In genomic region chr3:88032245-88032644, GRCh38 we compare ENCODE assay signal across 8 cellular contexts. TPM values are rescaled to one million over a fixed set of nuclear protein-coding genes. Genes with fewer than 3 reads are reported as not detected.
DNase-seq lines count a peak whose midpoint lies in the region; ATAC-seq and TF ChIP-seq lines count a peak whose summit lies in the region.

No MANE protein-coding gene starts in this region.

- H3K9ac ChIP-seq in SK-N-SH: peak overlapping the region; percentile 35

- H2AFZ ChIP-seq in SK-N-SH (ENCODE audit: low read depth): peak overlapping the region; percentile 99

- H3K79me2 ChIP-seq in SK-N-SH (ENCODE audit: insufficient read depth): no peaks in the 10 kb centered on the region

- H3K4me3 ChIP-seq in SK-N-SH (ENCODE audit: low read depth in 2 of 2, low read length in 1 of 2) (peak overlapping the region; percentile 34 to 56), right cardiac atrium (ENCODE audit: low read length) (peak overlapping the region; percentile 66), upper lobe of right lung (peak overlapping the region; percentile 45)

- H3F3A ChIP-seq in SK-N-SH (replicated peaks; ENCODE audit: insufficient read depth): no peaks in the 10 kb centered on the region

- peak overlapping the region; percentile 86 for H3K4me3 Mint-ChIP-seq in activated naive CD4-positive, alpha-beta T cell treated with anti-CD3 and anti-CD28 coated beads, Interleukin-2, amount 50 U/mL, for 24 hours

- no peaks in the 10 kb centered on the region for H4K20me1 ChIP-seq in SK-N-SH (ENCODE audit: insufficient read depth)

- H3K27me3 ChIP-seq in SK-N-SH (ENCODE audit: insufficient read depth) (no peaks in the 10 kb centered on the region), right cardiac atrium (ENCODE audit: control insufficient read depth, insufficient read depth) (no peaks in the 10 kb centered on the region), upper lobe of right lung (no peaks in the 10 kb centered on the region)

- peak overlapping the region; percentile 16 to 38; a peak in 2 of 4 replicates for H3K27ac ChIP-seq in SK-N-SH (ENCODE audit: low read depth in 2 of 2, low read length in 1 of 2)
- peak overlapping the region; percentile 24 for H3K27ac ChIP-seq in right cardiac atrium (ENCODE audit: low read length)
- peak overlapping the region; percentile 64 for H3K27ac ChIP-seq in upper lobe of right lung

- TF ChIP-seq RAD21 in SK-N-SH (IDR thresholded peaks at IDR 0.05; ENCODE audit: low read length): no peak

- TF ChIP-seq CTCF in SK-N-SH (IDR thresholded peaks at IDR 0.05) (no peak), upper lobe of right lung (IDR thresholded peaks at IDR 0.05) (no peak)

- no peaks in the 10 kb centered on the region for H3K9me2 ChIP-seq in SK-N-SH

- H3K27ac Mint-ChIP-seq in activated naive CD4-positive, alpha-beta T cell treated with anti-CD3 and anti-CD28 coated beads, Interleukin-2, amount 50 U/mL, for 24 hours: peak overlapping the region; percentile 87

- no peaks in the 10 kb centered on the region for H3K27me3 Mint-ChIP-seq in activated naive CD4-positive, alpha-beta T cell treated with anti-CD3 and anti-CD28 coated beads, Interleukin-2, amount 50 U/mL, for 24 hours

- TF ChIP-seq EP300 in SK-N-SH (IDR thresholded peaks at IDR 0.05; ENCODE audit: borderline replicate concordance in 1 of 2, low read depth in 1 of 2, low read length in 1 of 2): no peak

- H3K36me3 ChIP-seq in SK-N-SH (replicated peaks in 1 of 2; ENCODE audit: control insufficient read depth in 1 of 2, insufficient read depth in 2 of 2, low read length in 1 of 2) (no peaks in the 10 kb centered on the region), upper lobe of right lung (no peaks in the 10 kb centered on the region)

- H3K4me1 Mint-ChIP-seq in activated naive CD4-positive, alpha-beta T cell treated with anti-CD3 and anti-CD28 coated beads, Interleukin-2, amount 50 U/mL, for 24 hours: peaks cover 51% of the 10 kb centered on the region

- POLR2A ChIA-PET in SK-N-SH (lab: Yijun Ruan, JAX): no interaction called here

- peak overlapping the region; percentile 73 for H3K4me2 ChIP-seq in SK-N-SH

- intact Hi-C loops in right cardiac atrium (cut with DNase I) (no loop called here), upper lobe of right lung (cut with DNase I) (no loop called here)

- peaks cover 1% of the 10 kb centered on the region for H3K36me3 Mint-ChIP-seq in activated naive CD4-positive, alpha-beta T cell treated with anti-CD3 and anti-CD28 coated beads, Interleukin-2, amount 50 U/mL, for 24 hours

- peaks cover 0 to 4% of the 10 kb centered on the region in 2 experiments; a peak in 2 of 4 replicates for H3K4me1 ChIP-seq in SK-N-SH (ENCODE audit: control insufficient read depth in 1 of 2, insufficient read depth in 2 of 2, low read depth in 1 of 2, low read length in 1 of 2)
- H3K4me1 ChIP-seq in right cardiac atrium (ENCODE audit: control insufficient read depth, insufficient read depth, low read length): no peaks in the 10 kb centered on the region
- peaks cover 16% of the 10 kb centered on the region for H3K4me1 ChIP-seq in upper lobe of right lung

- H3K9me3 ChIP-seq in SK-N-SH (no peaks in the 10 kb centered on the region), right cardiac atrium (ENCODE audit: control insufficient read depth, low read length) (no peaks in the 10 kb centered on the region), upper lobe of right lung (no peaks in the 10 kb centered on the region)

- no peak for DNase-seq in activated naive CD4-positive, alpha-beta T cell treated with Interleukin-2 at 50 U/mL for 16 hours
- no peak for DNase-seq in SK-N-SH
- DNase-seq in right cardiac atrium: no peak
- DNase-seq in upper lobe of right lung: no peak
- no peak for DNase-seq in NCI-H146 treated with DMSO at 0.1 percent for 48 hours (lab: John Stamatoyannopoulos, UW; ENCODE audit: unreplicated experiment)
- DNase-seq in RKO (ENCODE audit: low spot score): no peak

- WGBS in SK-N-SH (ENCODE audit: low lambda C conversion rate): 53% methylated on average over 2 of the region's 2 CpGs
- WGBS in right cardiac atrium: 37% methylated on average over 2 of the region's 2 CpGs

- ATAC-seq in right cardiac atrium: no peak
- ATAC-seq in upper lobe of right lung: no peak
- no peak for ATAC-seq in HG02870 (IDR thresholded peaks at IDR 0.05; ENCODE audit: unreplicated experiment)

- H3K9me3 Mint-ChIP-seq in activated naive CD4-positive, alpha-beta T cell treated with anti-CD3 and anti-CD28 coated beads, Interleukin-2, amount 50 U/mL, for 24 hours: no peaks in the 10 kb centered on the region

- CTCF ChIA-PET in SK-N-SH (lab: Yijun Ruan, JAX): interaction anchor here (0.7 to 1.6 kb wide), 4 partner anchors 17 to 121 kb away, joined by 3 to 4 read pairs (median 3); no protein-coding TSS in a partner anchor

TF ChIP-seq in SK-N-SH, 30 proteins besides CTCF, POLR2A, EP300 and RAD21:
- TF ChIP-seq TAF1 (IDR thresholded peaks at IDR 0.05; ENCODE audit: borderline replicate concordance, low read depth, low read length) (no peak), YY1 (IDR thresholded peaks at IDR 0.05; ENCODE audit: low read depth) (no peak), SIN3A (IDR thresholded peaks at IDR 0.05; ENCODE audit: borderline replicate concordance, low read depth, low read length) (no peak), TCF12 (IDR thresholded peaks at IDR 0.05) (no peak), JUND (IDR thresholded peaks at IDR 0.05) (no peak), MXI1 (IDR thresholded peaks at IDR 0.05; ENCODE audit: low read depth, low read length) (no peak), GATA2 (CRISPR knock-in tag; IDR thresholded peaks at IDR 0.05) (no peak)
- TF ChIP-seq, protein P1, sequence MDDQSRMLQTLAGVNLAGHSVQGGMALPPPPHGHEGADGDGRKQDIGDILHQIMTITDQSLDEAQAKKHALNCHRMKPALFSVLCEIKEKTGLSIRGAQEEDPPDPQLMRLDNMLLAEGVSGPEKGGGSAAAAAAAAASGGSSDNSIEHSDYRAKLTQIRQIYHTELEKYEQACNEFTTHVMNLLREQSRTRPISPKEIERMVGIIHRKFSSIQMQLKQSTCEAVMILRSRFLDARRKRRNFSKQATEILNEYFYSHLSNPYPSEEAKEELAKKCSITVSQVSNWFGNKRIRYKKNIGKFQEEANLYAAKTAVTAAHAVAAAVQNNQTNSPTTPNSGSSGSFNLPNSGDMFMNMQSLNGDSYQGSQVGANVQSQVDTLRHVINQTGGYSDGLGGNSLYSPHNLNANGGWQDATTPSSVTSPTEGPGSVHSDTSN (IDR thresholded peaks at IDR 0.05): no peak

RNA-seq across cellular contexts. Expression of gene CGGBP1, which starts 26.6 kb away (rescaled TPM):
- polyA plus RNA-seq in SK-N-SH (2012; rRNA removed): 34.5 and 38.3 TPM in 2 replicates
- polyA plus RNA-seq in SK-N-SH (2012; cell fraction: cytosol; rRNA removed): 34.9 and 38.4 TPM in 2 replicates
- polyA plus RNA-seq in SK-N-SH (2012; cell fraction: nucleus; rRNA removed): 65.5 and 68.7 TPM in 2 replicates
- 10 to 100 TPM; 45.9 to 54.3 (median 50.0) TPM for total RNA-seq in right cardiac atrium
- polyA plus RNA-seq in right cardiac atrium: 30.4 TPM
- 79.2 TPM for total RNA-seq in upper lobe of right lung

RNA-seq across cellular contexts. Expression of gene ZNF654, which starts 26.8 kb away (rescaled TPM):
- polyA plus RNA-seq in SK-N-SH (2012; rRNA removed): 1.6 and 1.7 TPM in 2 replicates
- polyA plus RNA-seq in SK-N-SH (2012; cell fraction: cytosol; rRNA removed): 1.6 and 2.3 TPM in 2 replicates
- 1.6 and 3.0 TPM in 2 replicates for polyA plus RNA-seq in SK-N-SH (2012; cell fraction: nucleus; rRNA removed)
- 10 to 100 TPM; 10.4 to 13.8 (median 12.3) TPM for total RNA-seq in right cardiac atrium
- 3.5 TPM for polyA plus RNA-seq in right cardiac atrium
- 20.6 TPM for total RNA-seq in upper lobe of right lung
